Comparison of ENCODE assay signal across 18 cellular contexts in genomic region chr14:35727764-35728163, GRCh38.
DNase-seq lines count a peak whose midpoint lies in the region; TF ChIP-seq lines count a peak whose summit lies in the region.
"Had no signal": no experiment of that assay in that cellular context is flagged by ENCODE, and none has a peak within 500 bp of the region (broad histone marks: within the 10 kb centered on the region; RNA-seq: fewer than 3 reads in every experiment).

No MANE protein-coding gene starts in this region.

- no peak for TF ChIP-seq POLR2A in stomach (IDR thresholded peaks at IDR 0.05)

- peaks cover 2% of the 10 kb centered on the region for H3K9me3 Mint-ChIP-seq in neural progenitor cell
- H3K9me3 Mint-ChIP-seq: CD4-positive, alpha-beta memory T cell; HFFc6 had no signal

- H3K27me3 ChIP-seq in osteoblast (ENCODE audit: insufficient read depth, low read length) (no peaks in the 10 kb centered on the region), stomach (no peaks in the 10 kb centered on the region), neural progenitor cell (no peaks in the 10 kb centered on the region)

- H3K9me3 ChIP-seq in osteoblast (ENCODE audit: low read depth, low read length) (no peaks in the 10 kb centered on the region), stomach (no peaks in the 10 kb centered on the region), neural progenitor cell (ENCODE audit: low read depth) (no peaks in the 10 kb centered on the region)
- H3K9me3 ChIP-seq: Caco-2, HAP-1 had no signal

- no peak overlapping the region for H3K4me3 Mint-ChIP-seq in neural progenitor cell
- H3K4me3 Mint-ChIP-seq: CD4-positive, alpha-beta memory T cell; HFFc6 had no signal

- no peak overlapping the region for H3K27ac Mint-ChIP-seq in neural progenitor cell
- H3K27ac Mint-ChIP-seq: HFFc6 had no signal

- peaks cover 19% of the 10 kb centered on the region for H3K36me3 Mint-ChIP-seq in neural progenitor cell

- H3F3A ChIP-seq in neural progenitor cell (ENCODE audit: low read depth), result no peaks in the 10 kb centered on the region

- no peak overlapping the region for H3K9ac ChIP-seq in neural progenitor cell
- H3K9ac ChIP-seq: GM23248 had no signal

- no peak overlapping the region for H2AFZ ChIP-seq in osteoblast (ENCODE audit: low read length)
- no peak overlapping the region for H2AFZ ChIP-seq in neural progenitor cell (replicated peaks)
- H2AFZ ChIP-seq: GM23248 had no signal

- H3K27ac ChIP-seq in 22Rv1 (0 out of 2 replicates have a peak overlapping the region, but pooled peaks have one; percentile 4), VCaP (peak overlapping the region; percentile 48), osteoblast (ENCODE audit: low read depth, low read length) (no peak overlapping the region), stomach (no peak overlapping the region), neural progenitor cell (no peak overlapping the region)
- H3K27ac ChIP-seq: GM23248 had no signal

- 75 to 91% (median 85%) methylated on average over 2 of the region's 2 CpGs for WGBS in stomach, 5 donors

- DNase-seq in kidney tubule cell (ENCODE audit: low spot score), result peak; percentile 34
- DNase-seq in osteoblast (ENCODE audit: insufficient read length, low spot score, missing footprints), result peak; percentile 8
- DNase-seq in stomach, result no peak
- no peak for DNase-seq in neural progenitor cell (ENCODE audit: low spot score)
- no peak for DNase-seq in NCI-H2227 (lab: John Stamatoyannopoulos, UW; ENCODE audit: unreplicated experiment)
- DNase-seq in T-helper 1 cell, result no peak
- DNase-seq: C1 segment of cervical spinal cord; Caco-2; CD4-positive, alpha-beta memory T cell; DMS153; DND-41; GDM1; GM23248; HFFc6 had no signal

- H3K27me3 Mint-ChIP-seq in neural progenitor cell (ENCODE audit: insufficient read depth, low read depth), result no peaks in the 10 kb centered on the region
- H3K27me3 Mint-ChIP-seq: CD4-positive, alpha-beta memory T cell had no signal

- TF ChIP-seq EP300 in stomach (IDR thresholded peaks at IDR 0.05), result no peak

- intact Hi-C loops in stomach (cut with DNase I; ENCODE audit: low total_unique reads), result no loop called here

- H3K4me3 ChIP-seq in osteoblast (ENCODE audit: insufficient read depth, low read length), result no peak overlapping the region
- no peak overlapping the region for H3K4me3 ChIP-seq in stomach
- H3K4me3 ChIP-seq in neural progenitor cell, result no peak overlapping the region
- H3K4me3 ChIP-seq: GM12878, GM23248, HAP-1 had no signal

- peaks cover 4% of the 10 kb centered on the region for H3K4me1 Mint-ChIP-seq in neural progenitor cell

- H3K79me2 ChIP-seq in osteoblast (ENCODE audit: insufficient read depth, low read length) (no peaks in the 10 kb centered on the region), neural progenitor cell (ENCODE audit: low read depth) (no peaks in the 10 kb centered on the region)

- H3K4me2 ChIP-seq in osteoblast (ENCODE audit: insufficient read depth, low read length), result no peak overlapping the region
- no peak overlapping the region for H3K4me2 ChIP-seq in neural progenitor cell

- TF ChIP-seq CTCF in 22Rv1 (IDR thresholded peaks at IDR 0.05) (no peak), VCaP (conservative IDR thresholded peaks at IDR 0.05) (no peak), osteoblast (IDR thresholded peaks at IDR 0.05; ENCODE audit: extremely low read depth, low read depth, low read length) (no peak), stomach (IDR thresholded peaks at IDR 0.05) (no peak), neural progenitor cell (IDR thresholded peaks at IDR 0.05) (no peak)

- no peaks in the 10 kb centered on the region for H4K20me1 ChIP-seq in osteoblast (ENCODE audit: insufficient read depth, low read length)
- H4K20me1 ChIP-seq in neural progenitor cell (ENCODE audit: low read depth), result no peaks in the 10 kb centered on the region

- H3K4me1 ChIP-seq in osteoblast (ENCODE audit: insufficient read depth, low read length) (no peaks in the 10 kb centered on the region), stomach (no peaks in the 10 kb centered on the region), neural progenitor cell (peaks cover 4% of the 10 kb centered on the region)
- H3K4me1 ChIP-seq: Caco-2 had no signal

- H3K36me3 ChIP-seq in osteoblast (ENCODE audit: insufficient read depth, low read length), result no peaks in the 10 kb centered on the region
- H3K36me3 ChIP-seq in stomach, result peaks cover 0 to 49% (median 45%) of the 10 kb centered on the region in 4 donors
- no peaks in the 10 kb centered on the region for H3K36me3 ChIP-seq in neural progenitor cell
- H3K36me3 ChIP-seq: HAP-1 had no signal

Comparison
In these comparisons a context has a peak if more than half of its experiments do, and no peak if none do; other contexts are left out.
1. H3K27ac ChIP-seq: peak in 22Rv1 (single experiment) and VCaP (single experiment); none in osteoblast (single experiment), stomach (0 of 5) and neural progenitor cell (single experiment).
2. DNase-seq: peak in kidney tubule cell (single experiment) and osteoblast (single experiment); none in stomach (single experiment), neural progenitor cell (single experiment), NCI-H2227 (single experiment) and T-helper 1 cell (0 of 5).